ENCODE assay signal across 13 cellular contexts in the genomic region with DNA sequence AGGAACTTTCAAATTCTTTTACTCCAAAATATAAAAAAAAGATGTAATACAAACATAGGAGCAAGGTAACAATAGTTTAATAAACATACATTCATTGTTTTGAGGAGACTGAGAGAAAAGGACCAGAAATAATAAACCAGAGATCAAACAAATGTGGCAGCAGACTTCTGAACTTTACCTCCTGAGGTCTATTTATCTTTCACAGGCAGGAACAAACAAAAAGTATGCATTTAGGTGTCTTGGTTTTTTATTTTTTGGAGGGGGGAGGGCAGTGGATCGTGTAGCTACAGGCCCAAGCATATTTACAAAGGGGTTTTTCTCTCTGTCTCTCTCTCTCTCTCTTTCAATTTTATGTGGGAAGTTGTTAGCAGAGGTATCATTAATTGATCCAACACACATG. TPM values are rescaled to one million over a fixed set of nuclear protein-coding genes. Genes with fewer than 3 reads are reported as not detected.
A peak's percentile ranks its signal among the peaks of the same experiment; 100 is the strongest.
DNase-seq lines count a peak whose midpoint lies in the region; ATAC-seq and TF ChIP-seq lines count a peak whose summit lies in the region.
"Had no signal": no experiment of that assay in that cellular context is flagged by ENCODE, and none has a peak within 500 bp of the region (broad histone marks: within the 10 kb centered on the region; RNA-seq: fewer than 3 reads in every experiment).

No MANE protein-coding gene starts in this region.

- no peaks in the 10 kb centered on the region; the same call in 1 of the 3 replicates for H3K9me3 Mint-ChIP-seq in GM23338
- H3K9me3 Mint-ChIP-seq in neural crest cell: peaks cover 5% of the 10 kb centered on the region
- H3K9me3 Mint-ChIP-seq: activated T-helper 1 cell treated with anti-CD3 and anti-CD28 coated beads, Interleukin-12 subunit alpha, Interleukin-12 subunit beta, Interleukin-2, Interleukin-4 antibody, amounts not matched to agents 30 ng/mL and 10 ng/mL and 1 ng/mL, durations not matched to agents 14 hours and 24 hours and 36 hours had no signal

- H3K36me3 Mint-ChIP-seq in GM23338 (ENCODE audit: low read depth) (peaks cover 34% of the 10 kb centered on the region), neural crest cell (ENCODE audit: low read depth) (peaks cover 18% of the 10 kb centered on the region)

- no peaks in the 10 kb centered on the region for H3K36me3 ChIP-seq in GM23338 (ENCODE audit: insufficient read depth)

- ATAC-seq in GM23338: no peak
- no peak for ATAC-seq in GM21515 (IDR thresholded peaks at IDR 0.05; ENCODE audit: unreplicated experiment)
- ATAC-seq: gastroesophageal sphincter, sciatic nerve had no signal

- H3F3A ChIP-seq in GM23338 (replicated peaks; ENCODE audit: low read depth): no peaks in the 10 kb centered on the region

- peaks cover 7% of the 10 kb centered on the region for H3K27me3 Mint-ChIP-seq in GM23338 (ENCODE audit: insufficient read depth, low read depth, poor library complexity)
- H3K27me3 Mint-ChIP-seq in neural crest cell (ENCODE audit: low read depth): no peaks in the 10 kb centered on the region

- H2AFZ ChIP-seq in GM23338: no peak overlapping the region

- no peak for DNase-seq in GM23338 (ENCODE audit: low spot score)
- peak; percentile 85 for DNase-seq in NCI-H69 (lab: John Stamatoyannopoulos, UW)
- no peak for DNase-seq in epithelial cell of prostate (ENCODE audit: low read depth, low spot score)
- no peak for DNase-seq in neural crest cell (ENCODE audit: low read depth, low spot score)
- DNase-seq in activated CD4-positive, alpha-beta T cell treated with anti-CD3 and anti-CD28 coated beads, Interleukin-2, amount 50 U/mL, for 1 hour: no peak
- DNase-seq in NCI-H187 (lab: John Stamatoyannopoulos, UW): no peak
- DNase-seq: NCI-H2171, Right ventricle myocardium superior, testis had no signal

- H3K4me3 Mint-ChIP-seq in GM23338: no peak overlapping the region
- no peak overlapping the region for H3K4me3 Mint-ChIP-seq in neural crest cell
- H3K4me3 Mint-ChIP-seq: activated T-helper 1 cell treated with anti-CD3 and anti-CD28 coated beads, Interleukin-12 subunit alpha, Interleukin-12 subunit beta, Interleukin-2, Interleukin-4 antibody, amounts not matched to agents 30 ng/mL and 10 ng/mL and 1 ng/mL, durations not matched to agents 14 hours and 24 hours and 36 hours had no signal

- H3K27ac Mint-ChIP-seq in GM23338 (0 out of 2 replicates have a peak overlapping the region, but pooled peaks have one; percentile 13), neural crest cell (ENCODE audit: unreplicated experiment) (peak overlapping the region; percentile 22)
- H3K27ac Mint-ChIP-seq: activated T-helper 1 cell treated with anti-CD3 and anti-CD28 coated beads, Interleukin-12 subunit alpha, Interleukin-12 subunit beta, Interleukin-2, Interleukin-4 antibody, amounts not matched to agents 30 ng/mL and 10 ng/mL and 1 ng/mL, durations not matched to agents 14 hours and 24 hours and 36 hours had no signal

- H3K79me2 ChIP-seq in GM23338 (replicated peaks; ENCODE audit: insufficient read depth): peaks cover 100% of the 10 kb centered on the region

- H4K20me1 ChIP-seq in GM23338 (replicated peaks; ENCODE audit: insufficient read depth): peaks cover 10% of the 10 kb centered on the region; the same call in 1 of the 2 replicates

- H3K27ac ChIP-seq in GM23338 (ENCODE audit: low read depth) (no peak overlapping the region), epithelial cell of prostate (peak overlapping the region; percentile 100)
- H3K27ac ChIP-seq: testis had no signal

- TF ChIP-seq CTCF in GM23338 (conservative IDR thresholded peaks at IDR 0.05; ENCODE audit: low read depth in 2 of 2) (no peak), neural crest cell (conservative IDR thresholded peaks at IDR 0.05) (no peak)

- H3K4me1 ChIP-seq in GM23338 (ENCODE audit: insufficient read depth): peaks cover 22% of the 10 kb centered on the region

- peaks cover 31% of the 10 kb centered on the region for H3K4me1 Mint-ChIP-seq in GM23338
- H3K4me1 Mint-ChIP-seq in neural crest cell: peaks cover 39% of the 10 kb centered on the region

- H3K9me2 ChIP-seq in GM23338 (ENCODE audit: insufficient read depth): no peaks in the 10 kb centered on the region

- no peaks in the 10 kb centered on the region for H3K27me3 ChIP-seq in GM23338 (ENCODE audit: insufficient read depth)
- H3K27me3 ChIP-seq: gastroesophageal sphincter, testis had no signal

- peak overlapping the region; percentile 17; the same call in 1 of the 2 replicates for H3K4me2 ChIP-seq in GM23338

- H3K4me3 ChIP-seq in GM23338: no peak overlapping the region
- H3K4me3 ChIP-seq: gastroesophageal sphincter, testis had no signal

TF ChIP-seq in GM23338, 12 proteins besides CTCF, POLR2A, EP300 and RAD21 (continues in another document):
- TF ChIP-seq, protein P1, sequence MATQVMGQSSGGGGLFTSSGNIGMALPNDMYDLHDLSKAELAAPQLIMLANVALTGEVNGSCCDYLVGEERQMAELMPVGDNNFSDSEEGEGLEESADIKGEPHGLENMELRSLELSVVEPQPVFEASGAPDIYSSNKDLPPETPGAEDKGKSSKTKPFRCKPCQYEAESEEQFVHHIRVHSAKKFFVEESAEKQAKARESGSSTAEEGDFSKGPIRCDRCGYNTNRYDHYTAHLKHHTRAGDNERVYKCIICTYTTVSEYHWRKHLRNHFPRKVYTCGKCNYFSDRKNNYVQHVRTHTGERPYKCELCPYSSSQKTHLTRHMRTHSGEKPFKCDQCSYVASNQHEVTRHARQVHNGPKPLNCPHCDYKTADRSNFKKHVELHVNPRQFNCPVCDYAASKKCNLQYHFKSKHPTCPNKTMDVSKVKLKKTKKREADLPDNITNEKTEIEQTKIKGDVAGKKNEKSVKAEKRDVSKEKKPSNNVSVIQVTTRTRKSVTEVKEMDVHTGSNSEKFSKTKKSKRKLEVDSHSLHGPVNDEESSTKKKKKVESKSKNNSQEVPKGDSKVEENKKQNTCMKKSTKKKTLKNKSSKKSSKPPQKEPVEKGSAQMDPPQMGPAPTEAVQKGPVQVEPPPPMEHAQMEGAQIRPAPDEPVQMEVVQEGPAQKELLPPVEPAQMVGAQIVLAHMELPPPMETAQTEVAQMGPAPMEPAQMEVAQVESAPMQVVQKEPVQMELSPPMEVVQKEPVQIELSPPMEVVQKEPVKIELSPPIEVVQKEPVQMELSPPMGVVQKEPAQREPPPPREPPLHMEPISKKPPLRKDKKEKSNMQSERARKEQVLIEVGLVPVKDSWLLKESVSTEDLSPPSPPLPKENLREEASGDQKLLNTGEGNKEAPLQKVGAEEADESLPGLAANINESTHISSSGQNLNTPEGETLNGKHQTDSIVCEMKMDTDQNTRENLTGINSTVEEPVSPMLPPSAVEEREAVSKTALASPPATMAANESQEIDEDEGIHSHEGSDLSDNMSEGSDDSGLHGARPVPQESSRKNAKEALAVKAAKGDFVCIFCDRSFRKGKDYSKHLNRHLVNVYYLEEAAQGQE (IDR thresholded peaks at IDR 0.05; ENCODE audit: unreplicated experiment): no peak
- TF ChIP-seq ZNF114 (CRISPR knock-in tag; IDR thresholded peaks at IDR 0.05) (no peak), NANOG (IDR thresholded peaks at IDR 0.05; ENCODE audit: borderline replicate concordance) (no peak), ZNF331 (CRISPR knock-in tag; IDR thresholded peaks at IDR 0.05; ENCODE audit: low read depth) (no peak), JUNB (IDR thresholded peaks at IDR 0.05; ENCODE audit: unreplicated experiment) (no peak), STAT1 (IDR thresholded peaks at IDR 0.05; ENCODE audit: unreplicated experiment) (no peak), EZH2phosphoT487 (IDR thresholded peaks at IDR 0.05; ENCODE audit: unreplicated experiment) (no peak), CREB1 (CRISPR knock-in tag; IDR thresholded peaks at IDR 0.05; ENCODE audit: low read depth) (no peak), EZH2 (IDR thresholded peaks at IDR 0.05; ENCODE audit: low read depth, unreplicated experiment) (no peak), POLR2AphosphoS5 (IDR thresholded peaks at IDR 0.05; ENCODE audit: low read depth) (no peak)
- TF ChIP-seq, protein P2, sequence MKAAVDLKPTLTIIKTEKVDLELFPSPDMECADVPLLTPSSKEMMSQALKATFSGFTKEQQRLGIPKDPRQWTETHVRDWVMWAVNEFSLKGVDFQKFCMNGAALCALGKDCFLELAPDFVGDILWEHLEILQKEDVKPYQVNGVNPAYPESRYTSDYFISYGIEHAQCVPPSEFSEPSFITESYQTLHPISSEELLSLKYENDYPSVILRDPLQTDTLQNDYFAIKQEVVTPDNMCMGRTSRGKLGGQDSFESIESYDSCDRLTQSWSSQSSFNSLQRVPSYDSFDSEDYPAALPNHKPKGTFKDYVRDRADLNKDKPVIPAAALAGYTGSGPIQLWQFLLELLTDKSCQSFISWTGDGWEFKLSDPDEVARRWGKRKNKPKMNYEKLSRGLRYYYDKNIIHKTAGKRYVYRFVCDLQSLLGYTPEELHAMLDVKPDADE (IDR thresholded peaks at IDR 0.05): no peak

RNA-seq across cellular contexts. Expression of a gene that starts 5.6 kb away (rescaled TPM):
- 79.4 and 91.9 TPM in 2 replicates for total RNA-seq in GM23338 (2014; rRNA removed; shearing (Covaris generic))
- polyA plus RNA-seq in GM23338 (2016; fragmentation: Nextera tagmentation; extraction: Ambion mirVana): 18.1 and 18.7 TPM in 2 replicates
- 136 and 138 TPM in 2 replicates for total RNA-seq in neural crest cell
